Comparison of ENCODE assay signal across 25 cellular contexts in genomic region chr6:45574885-45575284, GRCh38.
DNase-seq lines count a peak whose midpoint lies in the region; ATAC-seq, FAIRE-seq and TF ChIP-seq lines count a peak whose summit lies in the region.
"Had no signal": no experiment of that assay in that cellular context is flagged by ENCODE, and none has a peak within 500 bp of the region (broad histone marks: within the 10 kb centered on the region; RNA-seq: fewer than 3 reads in every experiment).

No MANE protein-coding gene starts in this region.

- H3K27ac ChIP-seq in RWPE2 (ENCODE audit: poor library complexity, severe bottlenecking) (no peak overlapping the region), keratinocyte (ENCODE audit: control insufficient read depth, insufficient read depth, low read length) (no peak overlapping the region)
- H3K27ac ChIP-seq: ascending aorta, left lung, thyroid gland had no signal

- H3K4me3 ChIP-seq in RWPE2 (ENCODE audit: severe bottlenecking), result no peak overlapping the region
- no peak overlapping the region for H3K4me3 ChIP-seq in keratinocyte (ENCODE audit: control insufficient read depth in 2 of 3, extremely low read depth in 1 of 3, insufficient read depth in 2 of 3, low read depth in 1 of 3, low read length in 3 of 3)
- H3K4me3 ChIP-seq: ascending aorta, left lung, thyroid gland had no signal

- no peaks in the 10 kb centered on the region for H3K9me3 ChIP-seq in RWPE2 (ENCODE audit: severe bottlenecking)
- H3K9me3 ChIP-seq in keratinocyte (ENCODE audit: control insufficient read depth, low read depth, low read length), result no peaks in the 10 kb centered on the region
- H3K9me3 ChIP-seq: ascending aorta, left lung, thyroid gland had no signal

- H4K20me1 ChIP-seq in keratinocyte (ENCODE audit: control insufficient read depth, extremely low read depth, insufficient read depth, low read length), result no peaks in the 10 kb centered on the region

- H3K4me1 ChIP-seq in RWPE2 (ENCODE audit: insufficient read depth, poor library complexity, severe bottlenecking), result no peaks in the 10 kb centered on the region
- no peaks in the 10 kb centered on the region for H3K4me1 ChIP-seq in keratinocyte (ENCODE audit: control insufficient read depth, extremely low read depth, insufficient read depth, low read length)
- H3K4me1 ChIP-seq: ascending aorta had no signal

- H3K36me3 ChIP-seq in RWPE2 (ENCODE audit: low read depth) (no peaks in the 10 kb centered on the region), keratinocyte (ENCODE audit: control insufficient read depth in 2 of 2, extremely low read depth in 1 of 2, insufficient read depth in 2 of 2, low read length in 2 of 2) (no peaks in the 10 kb centered on the region)
- H3K36me3 ChIP-seq: ascending aorta, left lung, thyroid gland had no signal

- no peaks in the 10 kb centered on the region for H3K79me2 ChIP-seq in keratinocyte (ENCODE audit: control insufficient read depth, insufficient read depth, low read length)

- H3K9ac ChIP-seq in keratinocyte (ENCODE audit: control insufficient read depth, extremely low read depth, insufficient read depth, low read length), result no peak overlapping the region

- H2AFZ ChIP-seq in keratinocyte (ENCODE audit: control insufficient read depth, low read length), result no peak overlapping the region

- H3K9me1 ChIP-seq in keratinocyte (ENCODE audit: control insufficient read depth, extremely low read depth, insufficient read depth, low read length), result no peaks in the 10 kb centered on the region

- peak; percentile 40 for FAIRE-seq in HTR-8/SVneo (lab: Jason Lieb, UNC)
- FAIRE-seq in keratinocyte (lab: Jason Lieb, UNC), result peak; percentile 75
- FAIRE-seq: H1 had no signal

- DNase-seq in NCI-H2029 (lab: John Stamatoyannopoulos, UW) (peak; percentile 70), NCI-H2029 treated with DMSO at 0.1 percent for 48 hours (lab: John Stamatoyannopoulos, UW) (no peak), HTR-8/SVneo (ENCODE audit: insufficient read length, low spot score) (no peak), RWPE2 (ENCODE audit: low spot score) (no peak), keratinocyte (ENCODE audit: low read depth, low spot score) (peak; percentile 54), GM19238 (ENCODE audit: insufficient read length, low spot score) (no peak), inferior parietal cortex (ENCODE audit: extremely low spot score) (no peak)
- no peak for DNase-seq in stimulated activated CD4-positive, alpha-beta T cell treated with anti-CD3 and anti-CD28 coated beads, Interleukin-12 subunit alpha, Interleukin-12 subunit beta, amount 100 ng/mL, for 4 hours
- DNase-seq: 8988T; activated CD4-positive, alpha-beta T cell treated with anti-CD3 and anti-CD28 coated beads for 36 hours; activated T-cell treated with anti-CD3 and anti-CD28 coated beads for 4 hours; caudate nucleus; CD4-positive, alpha-beta T cell; hypothalamus; immature natural killer cell; IMR-90; left lung; mesendoderm; NCI-H1436 treated with DMSO at 0.1 percent for 48 hours; stimulated activated naive CD8-positive, alpha-beta T cell treated with anti-CD3 and anti-CD28 coated beads, Interleukin-15, Interleukin-2, amounts not matched to agents 100 U/mL and 50 U/mL, for 24 hours; thyroid gland had no signal

- dilution Hi-C loops in keratinocyte (cut with MboI; ENCODE audit: extremely low pct_ligation_motif_present, low sequenced_read_pairs), result no loop called here

- H3K27me3 ChIP-seq in RWPE2 (ENCODE audit: insufficient read depth, poor library complexity, severe bottlenecking) (no peaks in the 10 kb centered on the region), keratinocyte (ENCODE audit: control insufficient read depth, extremely low read depth, insufficient read depth, low read length) (no peaks in the 10 kb centered on the region)
- H3K27me3 ChIP-seq: ascending aorta, left lung, thyroid gland had no signal

- H3K4me2 ChIP-seq in keratinocyte (ENCODE audit: control insufficient read depth, extremely low read depth, insufficient read depth, low read depth, low read length), result no peak overlapping the region

- TF ChIP-seq CTCF in RWPE2 (IDR thresholded peaks at IDR 0.05; ENCODE audit: poor library complexity, severe bottlenecking) (no peak), keratinocyte (optimal IDR thresholded peaks at IDR 0.05 in 1 of 3, IDR thresholded peaks at IDR 0.05 in 1 of 3, conservative IDR thresholded peaks at IDR 0.05 in 1 of 3; ENCODE audit: extremely low read depth in 1 of 3, insufficient read depth in 2 of 3, low read length in 3 of 3) (no peak)

- ATAC-seq in RWPE2 (ENCODE audit: low read depth), result peak; percentile 46; the same call in 1 of the 3 replicates
- ATAC-seq: activated CD4-positive, alpha-beta T cell treated with anti-CD3 and anti-CD28 coated beads for 36 hours; left lung; Right ventricle myocardium inferior; sciatic nerve; stimulated activated naive CD8-positive, alpha-beta T cell treated with anti-CD3 and anti-CD28 coated beads, Interleukin-15, Interleukin-2, amounts not matched to agents 100 U/mL and 50 U/mL, for 24 hours had no signal

Comparison
In these comparisons a context has a peak if more than half of its experiments do, and no peak if none do; other contexts are left out.
1. DNase-seq: peak in NCI-H2029 (single experiment) and keratinocyte (single experiment); none in NCI-H2029 treated with DMSO at 0.1 percent for 48 hours (single experiment), HTR-8/SVneo (single experiment), RWPE2 (single experiment), GM19238 (single experiment), stimulated activated CD4-positive, alpha-beta T cell treated with anti-CD3 and anti-CD28 coated beads, Interleukin-12 subunit alpha, Interleukin-12 subunit beta, amount 100 ng/mL, for 4 hours (single experiment) and inferior parietal cortex (single experiment).